Comparison of ENCODE assay signal across 8 cellular contexts in genomic region chr1:203290261-203291089, GRCh38. TPM values are rescaled to one million over a fixed set of nuclear protein-coding genes. Genes with fewer than 3 reads are reported as not detected.
A peak's percentile ranks its signal among the peaks of the same experiment; 100 is the strongest.
DNase-seq lines count a peak whose midpoint lies in the region; ATAC-seq and TF ChIP-seq lines count a peak whose summit lies in the region.

No MANE protein-coding gene starts in this region.

- TF ChIP-seq CTCF in RWPE1 (conservative IDR thresholded peaks at IDR 0.05; ENCODE audit: low read depth) (no peak), cardiac muscle cell (IDR thresholded peaks at IDR 0.05; ENCODE audit: low read depth, low read length) (no peak), osteocyte (IDR thresholded peaks at IDR 0.05) (no peak), testis (IDR thresholded peaks at IDR 0.05) (no peak)

- H3K27me3 ChIP-seq in CD4-positive, alpha-beta memory T cell (ENCODE audit: insufficient read depth, low read length), result no peaks in the 10 kb centered on the region
- H3K27me3 ChIP-seq in cardiac muscle cell (no peaks in the 10 kb centered on the region), testis (no peaks in the 10 kb centered on the region)

- peak; percentile 96 to 98 (median 97) for DNase-seq in CD4-positive, alpha-beta memory T cell
- DNase-seq in RWPE1 (ENCODE audit: low spot score), result peak; percentile 65
- DNase-seq in cardiac muscle cell (ENCODE audit: low read depth in 1 of 2, low spot score in 1 of 2), result peak; percentile 90 to 95
- peak; percentile 86 for DNase-seq in osteocyte (ENCODE audit: extremely low spot score, unreplicated experiment)
- peak; percentile 94 for DNase-seq in testis

- CTCF ChIA-PET in CD4-positive, alpha-beta memory T cell (lab: Charles Lee; ENCODE audit: partially characterized antibody), result interaction anchor here (1.1 to 15.2 kb wide), 9 partner anchors 9 to 49 kb away, joined by 3 to 178 read pairs (median 78); partner anchors contain the start of gene BTG2
- CTCF ChIA-PET in RWPE1 (lab: Yijun Ruan, JAX), result interaction anchor here (0.6 to 1.6 kb wide), 8 partner anchors 9 to 411 kb away, joined by 3 to 5 read pairs (median 4); partner anchors contain the start of gene BTG2

- peaks cover 0 to 7% of the 10 kb centered on the region in 2 donors for H3K36me3 Mint-ChIP-seq in CD4-positive, alpha-beta memory T cell
- H3K36me3 Mint-ChIP-seq in activated naive CD8-positive, alpha-beta T cell, result no peaks in the 10 kb centered on the region
- no peaks in the 10 kb centered on the region for H3K36me3 Mint-ChIP-seq in osteocyte (ENCODE audit: unreplicated experiment)

- peak overlapping the region; percentile 11 to 65 for H3K4me3 ChIP-seq in CD4-positive, alpha-beta memory T cell (ENCODE audit: low read length in 2 of 2)
- H3K4me3 ChIP-seq in cardiac muscle cell, result no peak overlapping the region
- no peak overlapping the region for H3K4me3 ChIP-seq in testis

- WGBS in testis, 2 donors, result 40 to 42% methylated on average over 12 to 30 of the region's 31 CpGs

- H3K9me3 Mint-ChIP-seq in CD4-positive, alpha-beta memory T cell, result peaks cover 0 to 4% (median 0%) of the 10 kb centered on the region in 8 donors
- no peaks in the 10 kb centered on the region for H3K9me3 Mint-ChIP-seq in activated naive CD8-positive, alpha-beta T cell (ENCODE audit: low read depth)
- no peaks in the 10 kb centered on the region for H3K9me3 Mint-ChIP-seq in osteocyte (ENCODE audit: unreplicated experiment)

- peak overlapping the region; percentile 98 to 100 (median 100) for H3K27ac Mint-ChIP-seq in CD4-positive, alpha-beta memory T cell
- H3K27ac Mint-ChIP-seq in activated naive CD8-positive, alpha-beta T cell, result peak overlapping the region; percentile 100
- H3K27ac Mint-ChIP-seq in osteocyte (ENCODE audit: unreplicated experiment), result peak overlapping the region; percentile 67

- peak; percentile 36 for TF ChIP-seq POLR2A in testis (IDR thresholded peaks at IDR 0.05)

- no peaks in the 10 kb centered on the region for H3K27me3 Mint-ChIP-seq in CD4-positive, alpha-beta memory T cell
- no peaks in the 10 kb centered on the region for H3K27me3 Mint-ChIP-seq in activated naive CD8-positive, alpha-beta T cell
- H3K27me3 Mint-ChIP-seq in osteocyte (ENCODE audit: unreplicated experiment), result peaks cover 3% of the 10 kb centered on the region

- peak overlapping the region; percentile 97 for H3K27ac ChIP-seq in CD4-positive, alpha-beta memory T cell (ENCODE audit: low read depth, low read length)
- H3K27ac ChIP-seq in RWPE1, result peak overlapping the region; percentile 68
- H3K27ac ChIP-seq in cardiac muscle cell, result peak overlapping the region; percentile 88
- peak overlapping the region; percentile 83 to 92 for H3K27ac ChIP-seq in testis

- peaks cover 48 to 69% (median 58%) of the 10 kb centered on the region in 4 donors for H3K4me1 Mint-ChIP-seq in CD4-positive, alpha-beta memory T cell
- H3K4me1 Mint-ChIP-seq in activated naive CD8-positive, alpha-beta T cell (ENCODE audit: low read depth), result peaks cover 82% of the 10 kb centered on the region
- H3K4me1 Mint-ChIP-seq in osteocyte (ENCODE audit: unreplicated experiment), result peaks cover 51% of the 10 kb centered on the region

- intact Hi-C loops in CD4-positive, alpha-beta memory T cell (cut with micrococcal nuclease), result loop anchor here (1.0 kb wide), 1 partner anchor 15 kb away; the partner anchor contains the start of gene BTG2
- intact Hi-C loops in testis (cut with DNase I; ENCODE audit: low total_unique reads), result no loop called here

- POLR2A ChIA-PET in CD4-positive, alpha-beta memory T cell (lab: Charles Lee; ENCODE audit: partially characterized antibody), result interaction anchor here (0.8 to 23.9 kb wide), 8 partner anchors 16 to 387 kb away, joined by 3 to 877 read pairs (median 50); partner anchors contain the start of genes ATP2B4 and BTG2
- POLR2A ChIA-PET in RWPE1 (lab: Yijun Ruan, JAX; ENCODE audit: low non-redundant PET), result interaction anchor here (0.7 kb wide), 1 partner anchor 360 kb away, joined by 3 read pairs; no protein-coding TSS in a partner anchor

- peak overlapping the region; percentile 75 to 89 (median 84) for H3K4me3 Mint-ChIP-seq in CD4-positive, alpha-beta memory T cell
- H3K4me3 Mint-ChIP-seq in activated naive CD8-positive, alpha-beta T cell, result peak overlapping the region; percentile 89
- H3K4me3 Mint-ChIP-seq in osteocyte (ENCODE audit: unreplicated experiment), result no peak overlapping the region

- H3K4me1 ChIP-seq in CD4-positive, alpha-beta memory T cell (ENCODE audit: insufficient read depth, low read length), result peaks cover 61% of the 10 kb centered on the region
- H3K4me1 ChIP-seq in cardiac muscle cell (ENCODE audit: low read depth), result peaks cover 48% of the 10 kb centered on the region
- peaks cover 36% of the 10 kb centered on the region for H3K4me1 ChIP-seq in testis

- TF ChIP-seq EP300 in Ishikawa (IDR thresholded peaks at IDR 0.05; ENCODE audit: borderline replicate concordance), result peak; percentile 45; the same call in 1 of the 2 replicates

- H3K9me3 ChIP-seq in CD4-positive, alpha-beta memory T cell (ENCODE audit: control insufficient read depth in 1 of 2, low read length in 2 of 2), result no peaks in the 10 kb centered on the region
- H3K9me3 ChIP-seq in cardiac muscle cell (ENCODE audit: low read depth) (no peaks in the 10 kb centered on the region), testis (no peaks in the 10 kb centered on the region)

- H3K36me3 ChIP-seq in CD4-positive, alpha-beta memory T cell (ENCODE audit: insufficient read depth, low read length), result no peaks in the 10 kb centered on the region
- H3K36me3 ChIP-seq in cardiac muscle cell, result no peaks in the 10 kb centered on the region
- no peaks in the 10 kb centered on the region for H3K36me3 ChIP-seq in testis (ENCODE audit: low read depth, missing control alignments)

- TF ChIP-seq RAD21 in Ishikawa (IDR thresholded peaks at IDR 0.05; ENCODE audit: low read depth), result no peak

- peak; percentile 39 for ATAC-seq in GM21360 (IDR thresholded peaks at IDR 0.05; ENCODE audit: unreplicated experiment)

TF ChIP-seq in Ishikawa, 13 proteins besides CTCF, POLR2A, EP300 and RAD21:
- peak; percentile 84 for TF ChIP-seq MAX (IDR thresholded peaks at IDR 0.05)
- TF ChIP-seq NFIC (IDR thresholded peaks at IDR 0.05), result no peak; the same call in 1 of the 2 replicates
- peak; percentile 59; the same call in 1 of the 2 replicates for TF ChIP-seq TCF12 (IDR thresholded peaks at IDR 0.05; ENCODE audit: low read depth)
- TF ChIP-seq CEBPB (IDR thresholded peaks at IDR 0.05), result no peak
- peak; percentile 36; the same call in 1 of the 2 replicates for TF ChIP-seq ZBTB7A (IDR thresholded peaks at IDR 0.05; ENCODE audit: low read depth)
- peak; percentile 71 for TF ChIP-seq EGR1 (IDR thresholded peaks at IDR 0.05)
- peak; percentile 93 for TF ChIP-seq CREB1 (IDR thresholded peaks at IDR 0.05; ENCODE audit: low read depth)
- peak; percentile 56 for TF ChIP-seq USF1 (IDR thresholded peaks at IDR 0.05)
TF ChIP-seq in Ishikawa: peak in this region for 6.

RNA-seq across cellular contexts. Expression of gene BTG2, which starts 14.8 kb away (rescaled TPM):
- total RNA-seq in CD4-positive, alpha-beta memory T cell, result 100 to 1,000 TPM; 197 to 201 TPM
- polyA plus RNA-seq in CD4-positive, alpha-beta memory T cell, result 100 to 1,000 TPM; 123 to 288 TPM
- 45.6 and 57.9 TPM in 2 replicates for total RNA-seq in cardiac muscle cell
- polyA plus RNA-seq in cardiac muscle cell, result 64.2 and 66.0 TPM in 2 replicates
- 31.2 and 33.7 TPM in 2 replicates for total RNA-seq in osteocyte
- total RNA-seq in testis, result 10 to 100 TPM; 14.5 to 23.8 TPM
- 25.4 TPM for polyA plus RNA-seq in testis (ENCODE audit: insufficient read depth, low read depth, low replicate concordance)

Comparison
In these comparisons a context has a peak if more than half of its experiments do, and no peak if none do; other contexts are left out.
1. H3K4me3 ChIP-seq: peak in CD4-positive, alpha-beta memory T cell (2 of 2); none in cardiac muscle cell (single experiment) and testis (0 of 2).
2. Peak in every context shown above with its lines, with median percentiles within 50 percentile points of each other: DNase-seq, H3K27ac ChIP-seq and H3K27ac Mint-ChIP-seq.